Comparison of ENCODE assay signal across 19 cellular contexts in the genomic region with DNA sequence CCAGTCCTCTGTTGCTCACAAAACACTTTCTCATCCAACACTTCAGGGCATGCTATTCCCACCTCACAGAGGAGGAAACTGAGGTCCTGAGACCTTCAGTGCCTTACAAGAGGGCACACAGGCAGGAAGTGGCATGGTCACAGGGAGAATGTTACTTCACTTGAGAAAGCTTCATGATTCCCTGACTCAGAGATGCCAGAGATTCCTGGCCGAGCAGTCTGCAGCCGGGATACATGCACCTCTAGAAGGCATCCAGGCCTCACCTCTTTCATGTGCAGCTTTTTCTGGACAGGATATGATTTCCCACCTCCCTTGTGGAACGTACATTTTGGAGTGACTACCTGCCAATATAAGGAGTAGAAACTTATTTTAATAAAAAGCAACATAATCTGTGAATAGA. TPM values are rescaled to one million over a fixed set of nuclear protein-coding genes. Genes with fewer than 3 reads are reported as not detected.
"Had no signal": no experiment of that assay in that cellular context is flagged by ENCODE, and none has a peak within 500 bp of the region (broad histone marks: within the 10 kb centered on the region; RNA-seq: fewer than 3 reads in every experiment).

No MANE protein-coding gene starts in this region.

- H3K27me3 ChIP-seq: body of pancreas, right lobe of liver had no signal

- ATAC-seq: body of pancreas; foreskin keratinocyte; right lobe of liver; stimulated activated naive CD8-positive, alpha-beta T cell treated with anti-CD3 and anti-CD28 coated beads, Interleukin-15, amount 100 ng/mL, for 72 hours had no signal

- H3K9me3 ChIP-seq: body of pancreas, right lobe of liver had no signal

- H3K4me1 ChIP-seq: body of pancreas, foreskin keratinocyte, right lobe of liver had no signal

- H3K27ac ChIP-seq: body of pancreas, foreskin keratinocyte, right lobe of liver had no signal

- DNase-seq: activated CD4-positive, alpha-beta T cell treated with anti-CD3 and anti-CD28 coated beads, Interleukin-2, amount 10 ng/mL, durations not matched to agents 24 days and 14 days; activated CD4-positive, CD25-positive, alpha-beta regulatory T cell; activated CD8-positive, alpha-beta memory T cell treated with anti-CD3 and anti-CD28 coated beads, Interleukin-2, amount 50 U/mL, for 48 hours; activated gamma-delta T cell treated with Interleukin-2 at 50 U/mL for 16 hours; amygdala; body of pancreas; cortex of kidney; effector CD4-positive, alpha-beta T cell; foreskin keratinocyte; glutamatergic neuron; hypothalamus; right lobe of liver; stimulated activated naive CD8-positive, alpha-beta T cell treated with anti-CD3 and anti-CD28 coated beads, Interleukin-15, amount 100 ng/mL, for 72 hours had no signal

- H3K4me3 ChIP-seq: body of pancreas, right lobe of liver had no signal

- H3K36me3 ChIP-seq: right lobe of liver had no signal

RNA-seq across cellular contexts. Expression of gene SST, which starts 2.8 kb away (rescaled TPM):
- total RNA-seq: activated CD4-positive, alpha-beta T cell treated with anti-CD3 and anti-CD28 coated beads, Interleukin-2, amount 10 ng/mL, durations not matched to agents 24 days and 14 days; foreskin keratinocyte; lower leg skin; omental fat pad; right lobe of liver had no signal
- polyA plus RNA-seq: foreskin keratinocyte had no signal

RNA-seq across cellular contexts. Expression of gene RTP2, which starts 29.3 kb away (rescaled TPM):
- total RNA-seq: activated CD4-positive, alpha-beta T cell treated with anti-CD3 and anti-CD28 coated beads, Interleukin-2, amount 10 ng/mL, durations not matched to agents 24 days and 14 days; body of pancreas; foreskin keratinocyte; lower leg skin; omental fat pad; progenitor cell of endocrine pancreas; right lobe of liver; temporal lobe; ureter had no signal
- polyA plus RNA-seq: foreskin keratinocyte, neural cell had no signal
